In the genomic region with DNA sequence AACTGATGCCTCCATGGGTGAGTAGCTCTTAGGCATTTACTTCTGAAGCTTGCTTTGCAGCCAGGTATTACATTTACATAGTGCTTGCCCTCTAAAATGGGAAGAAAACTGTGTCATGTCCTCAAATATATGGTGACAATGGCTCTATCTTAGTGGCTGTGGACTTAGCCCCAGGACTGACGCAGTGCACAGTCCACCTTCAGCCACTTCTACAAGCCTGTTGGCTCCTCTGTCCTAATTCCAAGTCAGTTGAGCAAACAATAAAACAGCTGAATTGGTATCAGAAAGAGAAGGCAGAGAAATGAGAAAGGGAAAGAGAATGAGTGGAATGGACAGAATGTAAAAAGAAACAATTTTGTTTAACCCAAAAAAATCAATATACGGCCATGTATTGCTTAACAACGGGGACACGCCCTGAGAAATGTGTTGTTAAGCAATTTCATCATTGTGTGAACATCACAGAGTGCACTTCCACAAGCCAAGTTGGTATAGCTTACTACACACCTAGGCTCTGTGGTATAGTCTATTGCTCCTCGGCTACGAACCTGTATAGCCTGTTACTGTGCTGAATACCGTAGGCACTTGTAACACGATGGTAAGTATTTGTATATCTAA, we compare ENCODE assay signal across 1 cellular context.
TF ChIP-seq lines count a peak whose summit lies in the region.

No MANE protein-coding gene starts in this region.

TF ChIP-seq in liver, 16 proteins besides CTCF, POLR2A, EP300 and RAD21 (continued from another document):
- TF ChIP-seq, protein P1, sequence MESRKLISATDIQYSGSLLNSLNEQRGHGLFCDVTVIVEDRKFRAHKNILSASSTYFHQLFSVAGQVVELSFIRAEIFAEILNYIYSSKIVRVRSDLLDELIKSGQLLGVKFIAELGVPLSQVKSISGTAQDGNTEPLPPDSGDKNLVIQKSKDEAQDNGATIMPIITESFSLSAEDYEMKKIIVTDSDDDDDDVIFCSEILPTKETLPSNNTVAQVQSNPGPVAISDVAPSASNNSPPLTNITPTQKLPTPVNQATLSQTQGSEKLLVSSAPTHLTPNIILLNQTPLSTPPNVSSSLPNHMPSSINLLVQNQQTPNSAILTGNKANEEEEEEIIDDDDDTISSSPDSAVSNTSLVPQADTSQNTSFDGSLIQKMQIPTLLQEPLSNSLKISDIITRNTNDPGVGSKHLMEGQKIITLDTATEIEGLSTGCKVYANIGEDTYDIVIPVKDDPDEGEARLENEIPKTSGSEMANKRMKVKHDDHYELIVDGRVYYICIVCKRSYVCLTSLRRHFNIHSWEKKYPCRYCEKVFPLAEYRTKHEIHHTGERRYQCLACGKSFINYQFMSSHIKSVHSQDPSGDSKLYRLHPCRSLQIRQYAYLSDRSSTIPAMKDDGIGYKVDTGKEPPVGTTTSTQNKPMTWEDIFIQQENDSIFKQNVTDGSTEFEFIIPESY (IDR thresholded peaks at IDR 0.05): no peak
- TF ChIP-seq YY1 (IDR thresholded peaks at IDR 0.05) (peak; percentile 35), GABPA (IDR thresholded peaks at IDR 0.05 in 1 of 2, conservative IDR thresholded peaks at IDR 0.05 in 1 of 2) (no peak), NR2F2 (IDR thresholded peaks at IDR 0.05) (no peak), HNF4A (conservative IDR thresholded peaks at IDR 0.05) (peak; percentile 78 to 87), RXRA (IDR thresholded peaks at IDR 0.05) (peak in 1 of 2 donors; percentile 22), TAF1 (conservative IDR thresholded peaks at IDR 0.05) (no peak), MAX (IDR thresholded peaks at IDR 0.05) (no peak), JUND (IDR thresholded peaks at IDR 0.05) (no peak), HNF4G (IDR thresholded peaks at IDR 0.05) (peak; percentile 19)
- TF ChIP-seq, protein P2, sequence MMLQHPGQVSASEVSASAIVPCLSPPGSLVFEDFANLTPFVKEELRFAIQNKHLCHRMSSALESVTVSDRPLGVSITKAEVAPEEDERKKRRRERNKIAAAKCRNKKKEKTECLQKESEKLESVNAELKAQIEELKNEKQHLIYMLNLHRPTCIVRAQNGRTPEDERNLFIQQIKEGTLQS (IDR thresholded peaks at IDR 0.05): no peak
